Comparison of ENCODE assay signal across 8 cellular contexts in genomic region chr7:44040493-44040891, GRCh38. TPM values are rescaled to one million over a fixed set of nuclear protein-coding genes. Genes with fewer than 3 reads are reported as not detected.
A peak's percentile ranks its signal among the peaks of the same experiment; 100 is the strongest.
DNase-seq lines count a peak whose midpoint lies in the region; ATAC-seq and TF ChIP-seq lines count a peak whose summit lies in the region.
"Not testable (repeated sequence)": the region's sequence is repeated elsewhere in the genome, so short reads cannot be mapped to it uniquely, and the experiment has no call there.

No MANE protein-coding gene starts in this region.

- not testable (repeated sequence) for H3K14ac ChIP-seq in IMR-90 (replicated peaks; ENCODE audit: low read depth, low read length)

- H3K4me2 ChIP-seq in IMR-90 (ENCODE audit: low read depth, low read length) (peak overlapping the region; percentile 72; the same call in 1 of the 2 replicates), neural progenitor cell (peak overlapping the region; percentile 72)

- H2BK20ac ChIP-seq in IMR-90 (ENCODE audit: low read depth, low read length) = not testable (repeated sequence)

- H3K18ac ChIP-seq in IMR-90 (ENCODE audit: low read depth, low read length) = not testable (repeated sequence)

- BruUV-seq in IMR-90 (replicated peaks; lab: Mats Ljungman, UMichigan) = not testable (repeated sequence)

- not testable (repeated sequence) for H3K9me3 Mint-ChIP-seq in neural progenitor cell

- no CpG with 5 or more reads among the region's 46 CpGs for WGBS in IMR-90 (ENCODE audit: extremely low coverage in 2 of 2, insufficient read length in 1 of 2), 2 experiments

- not testable (repeated sequence) for H2AK9ac ChIP-seq in IMR-90 (replicated peaks; ENCODE audit: low read depth, low read length, poor library complexity)

- not testable (repeated sequence) for H3K27ac Mint-ChIP-seq in neural progenitor cell

- H3K4me1 Mint-ChIP-seq in neural progenitor cell = peaks cover 13% of the 10 kb centered on the region

- not testable (repeated sequence) for H3K23ac ChIP-seq in IMR-90 (ENCODE audit: low read depth, low read length)

- H3F3A ChIP-seq in neural progenitor cell (ENCODE audit: low read depth) = peaks cover 19% of the 10 kb centered on the region

- H4K8ac ChIP-seq in IMR-90 (ENCODE audit: low read depth in 2 of 2, low read length in 2 of 2) = peak overlapping the region in 1 of 2 experiments; percentile 49; a peak in 1 of 4 replicates

- H3K27me3 ChIP-seq in IMR-90 (ENCODE audit: control insufficient read depth, insufficient read depth, low read length) = not testable (repeated sequence)
- peaks cover 45% of the 10 kb centered on the region for H3K27me3 ChIP-seq in neural progenitor cell

- H2AFZ ChIP-seq in IMR-90 (replicated peaks; ENCODE audit: low read length, poor library complexity) = not testable (repeated sequence)
- H2AFZ ChIP-seq in neural progenitor cell (replicated peaks) = peak overlapping the region; percentile 50

- peaks cover 18% of the 10 kb centered on the region for H3K27me3 Mint-ChIP-seq in neural progenitor cell (ENCODE audit: insufficient read depth, low read depth)

- not testable (repeated sequence) for TF ChIP-seq RAD21 in IMR-90 (IDR thresholded peaks at IDR 0.05; ENCODE audit: low read length)

- not testable (repeated sequence) for TF ChIP-seq POLR2A in IMR-90 (IDR thresholded peaks at IDR 0.05; ENCODE audit: low read depth, low read length)

- intact Hi-C loops in IMR-90 (cut with micrococcal nuclease) = not testable (repeated sequence)

- H3K27ac ChIP-seq in IMR-90 (ENCODE audit: insufficient read depth, low read length); neural progenitor cell: not testable (repeated sequence)

- H3K9ac ChIP-seq in IMR-90 (ENCODE audit: low read depth, low read length); neural progenitor cell: not testable (repeated sequence)

- H3K56ac ChIP-seq in IMR-90 (ENCODE audit: extremely low read depth, insufficient read depth, low read length) = not testable (repeated sequence)

- DNase-seq in GF-D8 (lab: John Stamatoyannopoulos, UW) = peak; percentile 16
- DNase-seq in IMR-90; fibroblast of pulmonary artery (ENCODE audit: low read depth): not testable (repeated sequence)
- peak; percentile 54 for DNase-seq in T follicular helper cell (ENCODE audit: low read depth)
- DNase-seq in activated gamma-delta T cell treated with anti-CD3 and anti-CD28 coated beads, Interleukin-2, amount 50 U/mL, for 16 hours (ENCODE audit: low read depth) = peak; percentile 40
- peak; percentile 20 for DNase-seq in neural progenitor cell (ENCODE audit: low spot score)
- DNase-seq in stimulated activated naive CD4-positive, alpha-beta T cell treated with Interleukin-2 at 50 U/mL for 16 hours (lab: John Stamatoyannopoulos, UW) = peak; percentile 61

- not testable (repeated sequence) for H3K36me3 ChIP-seq in IMR-90 (ENCODE audit: control insufficient read depth, insufficient read depth, low read length); neural progenitor cell

- not testable (repeated sequence) for H3K9me3 ChIP-seq in IMR-90 (ENCODE audit: control insufficient read depth, insufficient read depth, low read length); neural progenitor cell (ENCODE audit: low read depth)

- not testable (repeated sequence) for H3K4me1 ChIP-seq in IMR-90 (ENCODE audit: control insufficient read depth, insufficient read depth, low read length); neural progenitor cell

- peak overlapping the region; percentile 67; the same call in 1 of the 2 replicates for H2AK5ac ChIP-seq in IMR-90 (ENCODE audit: low read depth, low read length)

- POLR2A ChIA-PET in IMR-90 (lab: Charles Lee; ENCODE audit: unreplicated experiment) = not testable (repeated sequence)

- ATAC-seq in GM21737 (IDR thresholded peaks at IDR 0.05; ENCODE audit: unreplicated experiment) = peak; percentile 42
- ATAC-seq in IMR-90 (ENCODE audit: low read depth) = not testable (repeated sequence)

- H3K4me3 Mint-ChIP-seq in neural progenitor cell = not testable (repeated sequence)

- not testable (repeated sequence) for H3K79me2 ChIP-seq in neural progenitor cell (ENCODE audit: low read depth)

- CTCF ChIA-PET in IMR-90 (lab: Yijun Ruan, JAX) = not testable (repeated sequence)

- not testable (repeated sequence) for H4K20me1 ChIP-seq in IMR-90 (ENCODE audit: insufficient read depth, low read length); neural progenitor cell (ENCODE audit: low read depth)

- dilution Hi-C loops in IMR-90 (cut with HindIII; ENCODE audit: low sequenced_read_pairs, unreplicated experiment) = not testable (repeated sequence)

- in situ Hi-C loops in IMR-90 (cut with MboI; ENCODE audit: low sequenced_read_pairs) = not testable (repeated sequence)

- H3K4ac ChIP-seq in IMR-90 (ENCODE audit: low read depth, low read length) = not testable (repeated sequence)

- H3K79me1 ChIP-seq in IMR-90 (ENCODE audit: low read depth in 1 of 2, low read length in 2 of 2) = peaks cover 4 to 14% of the 10 kb centered on the region in 2 experiments; a peak in 2 of 4 replicates

- peak overlapping the region; percentile 32 for H3K4me3 ChIP-seq in IMR-90 (ENCODE audit: insufficient read depth, low read depth, low read length)
- peak overlapping the region; percentile 22 for H3K4me3 ChIP-seq in fibroblast of pulmonary artery (replicated peaks; ENCODE audit: low read depth, low read length)
- H3K4me3 ChIP-seq in neural progenitor cell = peak overlapping the region; percentile 42

- H4K91ac ChIP-seq in IMR-90 (ENCODE audit: insufficient read depth, low read depth, low read length) = not testable (repeated sequence)

- not testable (repeated sequence) for H3K36me3 Mint-ChIP-seq in neural progenitor cell

- not testable (repeated sequence) for H4K5ac ChIP-seq in IMR-90 (ENCODE audit: low read depth, low read length)

- 0 out of 2 replicates have a peak, but pooled peaks have one; percentile 6 for TF ChIP-seq CTCF in IMR-90 (conservative IDR thresholded peaks at IDR 0.05; ENCODE audit: low read depth, low read length)
- TF ChIP-seq CTCF in fibroblast of pulmonary artery (IDR thresholded peaks at IDR 0.05; ENCODE audit: low read length, missing control alignments); neural progenitor cell (IDR thresholded peaks at IDR 0.05): not testable (repeated sequence)

- H2BK15ac ChIP-seq in IMR-90 (ENCODE audit: low read depth, low read length) = not testable (repeated sequence)

- not testable (repeated sequence) for H2BK5ac ChIP-seq in IMR-90 (ENCODE audit: low read depth, low read length, poor library complexity, severe bottlenecking)

- not testable (repeated sequence) for H2BK120ac ChIP-seq in IMR-90 (ENCODE audit: low read depth, low read length)

- H3K9me1 ChIP-seq in IMR-90 (ENCODE audit: insufficient read depth, low read length) = not testable (repeated sequence)

RNA-seq across cellular contexts. Expression of gene DBNL, which starts 4.0 kb away (rescaled TPM):
- total RNA-seq in IMR-90 (2012; rRNA removed) (166 and 179 TPM in 2 replicates), neural progenitor cell (ENCODE audit: low replicate concordance) (31.4 and 59.5 TPM in 2 replicates)
- polyA plus RNA-seq in IMR-90 (2012; rRNA removed) = 137 and 157 TPM in 2 replicates
- polyA plus RNA-seq in IMR-90 (2012; cell fraction: cytosol; rRNA removed) = 104 and 186 TPM in 2 replicates
- 113 and 184 TPM in 2 replicates for polyA plus RNA-seq in IMR-90 (2012; cell fraction: nucleus; rRNA removed; ENCODE audit: low replicate concordance)

RNA-seq across cellular contexts. Expression of gene PGAM2, which starts 24.9 kb away (rescaled TPM):
- total RNA-seq in IMR-90 (2012; rRNA removed) (not detected in 2 replicates), neural progenitor cell (ENCODE audit: low replicate concordance) (11.2 and 11.3 TPM in 2 replicates)
- polyA plus RNA-seq in IMR-90 (2012; rRNA removed) = 0.27 TPM in 1 of 2 replicates, not detected in the other
- polyA plus RNA-seq in IMR-90 (2012; cell fraction: cytosol; rRNA removed) = 0.13 and 0.15 TPM in 2 replicates
- polyA plus RNA-seq in IMR-90 (2012; cell fraction: nucleus; rRNA removed; ENCODE audit: low replicate concordance) = 0.17 TPM in 1 of 2 replicates, not detected in the other

RNA-seq across cellular contexts. Expression of gene POLM, which starts 41.8 kb away (rescaled TPM):
- 3.0 and 3.1 TPM in 2 replicates for total RNA-seq in IMR-90 (2012; rRNA removed)
- polyA plus RNA-seq in IMR-90 (2012; rRNA removed) = 9.1 and 9.4 TPM in 2 replicates
- 4.4 and 4.7 TPM in 2 replicates for polyA plus RNA-seq in IMR-90 (2012; cell fraction: cytosol; rRNA removed)
- 42.2 and 74.4 TPM in 2 replicates for polyA plus RNA-seq in IMR-90 (2012; cell fraction: nucleus; rRNA removed; ENCODE audit: low replicate concordance)
- 5.9 and 16.4 TPM in 2 replicates for total RNA-seq in neural progenitor cell (ENCODE audit: low replicate concordance)

RNA-seq across cellular contexts. Expression of gene SPDYE1, which starts 42.8 kb away (rescaled TPM):
- total RNA-seq in IMR-90 (2012; rRNA removed) (not detected in 2 replicates), neural progenitor cell (ENCODE audit: low replicate concordance) (not detected in 2 replicates)
- not detected in 2 replicates for polyA plus RNA-seq in IMR-90 (2012; rRNA removed)
- polyA plus RNA-seq in IMR-90 (2012; cell fraction: cytosol; rRNA removed) = not detected in 2 replicates
- not detected in 2 replicates for polyA plus RNA-seq in IMR-90 (2012; cell fraction: nucleus; rRNA removed; ENCODE audit: low replicate concordance)

Comparison
In these comparisons a context has a peak if more than half of its experiments do, and no peak if none do; other contexts are left out.
1. RNA of gene PGAM2, which starts 24.9 kb away (total RNA-seq): 11.2 to 11.3 TPM in neural progenitor cell; not detected in IMR-90; every median in the first group is over 10 times any median in the second.
2. Peak in every context shown above with its lines, with median percentiles within 50 percentile points of each other: H3K4me3 ChIP-seq.